In genomic region chr7:149883452-149883861, GRCh38 we compare ENCODE assay signal across 8 cellular contexts. TPM values are rescaled to one million over a fixed set of nuclear protein-coding genes. Genes with fewer than 3 reads are reported as not detected.
DNase-seq lines count a peak whose midpoint lies in the region; ATAC-seq and TF ChIP-seq lines count a peak whose summit lies in the region.

No MANE protein-coding gene starts in this region.

- 43% methylated on average over 12 of the region's 12 CpGs for WGBS in endodermal cell (ENCODE audit: insufficient coverage in 1 of 2, insufficient read length in 1 of 2), 2 experiments
- 15 to 29% methylated on average over 8 to 12 of the region's 12 CpGs for WGBS in transverse colon (ENCODE audit: low coverage in 1 of 2), 2 donors

- TF ChIP-seq POLR2A in transverse colon (IDR thresholded peaks at IDR 0.05): no peak

- no peak overlapping the region for H3K27ac ChIP-seq in endodermal cell (ENCODE audit: low read depth, low read length)
- H3K27ac ChIP-seq in transverse colon: no peak overlapping the region

- TF ChIP-seq CTCF in WTC11 (IDR thresholded peaks at IDR 0.05) (peak; percentile 61), endodermal cell (conservative IDR thresholded peaks at IDR 0.05) (peak; percentile 87), mesothelial cell of epicardium (IDR thresholded peaks at IDR 0.05; ENCODE audit: unreplicated experiment) (peak; percentile 57), transverse colon (IDR thresholded peaks at IDR 0.05) (peak; percentile 52 to 72 (median 56))

- in situ Hi-C loops in transverse colon (cut with MboI; ENCODE audit: low pct_ligation_motif_present in 1 of 4, low pct_unique_long_range_greater_than_20kb in 1 of 4, low sequenced_read_pairs in 3 of 4): no loop called here

- H3K36me3 Mint-ChIP-seq in WTC11: no peaks in the 10 kb centered on the region
- no peaks in the 10 kb centered on the region for H3K36me3 Mint-ChIP-seq in endodermal cell (ENCODE audit: low read depth)
- peaks cover 4% of the 10 kb centered on the region for H3K36me3 Mint-ChIP-seq in mesothelial cell of epicardium

- peaks cover 17% of the 10 kb centered on the region for H3K4me1 Mint-ChIP-seq in WTC11
- peaks cover 16% of the 10 kb centered on the region for H3K4me1 Mint-ChIP-seq in endodermal cell
- peaks cover 2% of the 10 kb centered on the region for H3K4me1 Mint-ChIP-seq in mesothelial cell of epicardium

- H3K4me3 ChIP-seq in endodermal cell (ENCODE audit: low read length): no peak overlapping the region
- H3K4me3 ChIP-seq in transverse colon: no peak overlapping the region

- ATAC-seq in WTC11 (peak; percentile 85), HG02763 (IDR thresholded peaks at IDR 0.05; ENCODE audit: unreplicated experiment) (no peak)

- no peak for TF ChIP-seq EP300 in transverse colon (IDR thresholded peaks at IDR 0.05; ENCODE audit: low read depth)

- H3K27me3 Mint-ChIP-seq in WTC11 (ENCODE audit: low read depth) (no peaks in the 10 kb centered on the region), endodermal cell (ENCODE audit: insufficient read depth) (no peaks in the 10 kb centered on the region), mesothelial cell of epicardium (ENCODE audit: low read depth) (peaks cover 1% of the 10 kb centered on the region)

- CTCF ChIA-PET in WTC11 (lab: Charles Lee): interaction anchor here (1.0 to 4.5 kb wide), 9 partner anchors 9 to 447 kb away, joined by 3 to 52 read pairs (median 4); partner anchors contain the start of gene ZNF862

- H3K9me3 ChIP-seq in endodermal cell (ENCODE audit: control insufficient read depth, low read length) (no peaks in the 10 kb centered on the region), transverse colon (no peaks in the 10 kb centered on the region)

- no peak overlapping the region for H3K9ac ChIP-seq in endodermal cell (ENCODE audit: extremely low read depth, low read length, poor library complexity, severe bottlenecking)

- H3K4me1 ChIP-seq in endodermal cell (ENCODE audit: control insufficient read depth, insufficient read depth, low read length) (peaks cover 6% of the 10 kb centered on the region), transverse colon (peaks cover 0 to 24% (median 2%) of the 10 kb centered on the region in 4 donors)

- intact Hi-C loops in transverse colon (cut with DNase I; ENCODE audit: low total_unique reads): no loop called here

- POLR2A ChIA-PET in WTC11 (lab: Charles Lee): no interaction called here

- DNase-seq in GDM1 (lab: John Stamatoyannopoulos, UW) (peak; percentile 25), HCEC 1CT (peak; percentile 38), NCI-H2081 (lab: John Stamatoyannopoulos, UW) (peak; percentile 51 to 54), WTC11 (ENCODE audit: low spot score) (peak; percentile 78), endodermal cell (peak; percentile 90), mesothelial cell of epicardium (ENCODE audit: low spot score in 2 of 2, unreplicated experiment in 2 of 2) (no peak), transverse colon (peak; percentile 63)

- H3K4me3 Mint-ChIP-seq in WTC11 (no peak overlapping the region), endodermal cell (no peak overlapping the region), mesothelial cell of epicardium (no peak overlapping the region)

- H3K27ac Mint-ChIP-seq in WTC11 (no peak overlapping the region), endodermal cell (no peak overlapping the region), mesothelial cell of epicardium (no peak overlapping the region)

- H3K36me3 ChIP-seq in endodermal cell (ENCODE audit: control insufficient read depth, insufficient read depth, low read length): no peaks in the 10 kb centered on the region
- no peaks in the 10 kb centered on the region for H3K36me3 ChIP-seq in transverse colon

- peaks cover 8% of the 10 kb centered on the region for H3K9me3 Mint-ChIP-seq in WTC11
- H3K9me3 Mint-ChIP-seq in endodermal cell: no peaks in the 10 kb centered on the region
- H3K9me3 Mint-ChIP-seq in mesothelial cell of epicardium: no peaks in the 10 kb centered on the region

- H3K27me3 ChIP-seq in endodermal cell (ENCODE audit: control insufficient read depth, insufficient read depth, low read length, poor library complexity, severe bottlenecking) (no peaks in the 10 kb centered on the region), transverse colon (no peaks in the 10 kb centered on the region)

TF ChIP-seq in WTC11, 78 proteins besides CTCF, POLR2A, EP300 and RAD21:
- no peak for TF ChIP-seq ERG (CRISPR knock-in tag; IDR thresholded peaks at IDR 0.05)
- TF ChIP-seq TEAD1 (CRISPR knock-in tag; IDR thresholded peaks at IDR 0.05): no peak
- no peak for TF ChIP-seq ATF1 (CRISPR knock-in tag; IDR thresholded peaks at IDR 0.05)
- no peak for TF ChIP-seq TCF7 (CRISPR knock-in tag; IDR thresholded peaks at IDR 0.05; ENCODE audit: low read depth)
- TF ChIP-seq GRHL2 (CRISPR knock-in tag; IDR thresholded peaks at IDR 0.05; ENCODE audit: insufficient replicate concordance, severe bottlenecking): no peak
- TF ChIP-seq ZNF138 (CRISPR knock-in tag; conservative IDR thresholded peaks at IDR 0.05): no peak
- no peak for TF ChIP-seq ZNF232 (CRISPR knock-in tag; IDR thresholded peaks at IDR 0.05)
- TF ChIP-seq NR2C2 (CRISPR knock-in tag; IDR thresholded peaks at IDR 0.05): no peak
- no peak for TF ChIP-seq ZSCAN18 (CRISPR knock-in tag; IDR thresholded peaks at IDR 0.05)
- TF ChIP-seq FOXK1 (CRISPR knock-in tag; IDR thresholded peaks at IDR 0.05): no peak
- no peak for TF ChIP-seq TP53 (CRISPR knock-in tag; IDR thresholded peaks at IDR 0.05)
- TF ChIP-seq NR1H2 (CRISPR knock-in tag; IDR thresholded peaks at IDR 0.05): no peak
TF ChIP-seq in WTC11: peak in this region for 0.

RNA-seq across cellular contexts. Expression of gene ATP6V0E2, which starts 9.7 kb away (rescaled TPM):
- total RNA-seq in WTC11 (2021): 22.7 to 26.2 TPM (median 24.8 TPM) in 3 replicates
- total RNA-seq in endodermal cell: 10 to 100 TPM; 15.3 to 16.1 TPM
- 30.6 TPM for polyA plus RNA-seq in endodermal cell (2013, experiment 1 of 2)
- 28.9 TPM for polyA plus RNA-seq in endodermal cell (2013, experiment 2 of 2)
- total RNA-seq in mesothelial cell of epicardium: 27.1 to 30.0 TPM (median 28.3 TPM) in 3 replicates
- total RNA-seq in transverse colon: 10 to 100 TPM in 3 of 4 donors, 1 to 10 TPM in 1; 1.9 to 56.7 (median 28.4) TPM

RNA-seq across cellular contexts. Expression of gene ZNF862, which starts 45.3 kb away (rescaled TPM):
- total RNA-seq in WTC11 (2021): 3.6 to 6.3 TPM (median 5.8 TPM) in 3 replicates
- total RNA-seq in endodermal cell: 10 to 100 TPM in 1 of 2 donors, 1 to 10 TPM in 1; 8.3 to 15.6 TPM
- polyA plus RNA-seq in endodermal cell (2013, experiment 1 of 2): 8.8 TPM
- 8.9 TPM for polyA plus RNA-seq in endodermal cell (2013, experiment 2 of 2)
- total RNA-seq in mesothelial cell of epicardium: 27.4 to 31.6 TPM (median 27.7 TPM) in 3 replicates
- total RNA-seq in transverse colon: 10 to 100 TPM; 12.7 to 23.5 (median 17.6) TPM

Comparison
In these comparisons a context has a peak if more than half of its experiments do, and no peak if none do; other contexts are left out.
1. DNase-seq: peak in GDM1 (single experiment), HCEC 1CT (single experiment), NCI-H2081 (2 of 2), WTC11 (single experiment), endodermal cell (single experiment) and transverse colon (single experiment); none in mesothelial cell of epicardium (0 of 2).
2. Peak in every context shown above with its lines, with median percentiles within 50 percentile points of each other: CTCF ChIP-seq.